In the genomic region with DNA sequence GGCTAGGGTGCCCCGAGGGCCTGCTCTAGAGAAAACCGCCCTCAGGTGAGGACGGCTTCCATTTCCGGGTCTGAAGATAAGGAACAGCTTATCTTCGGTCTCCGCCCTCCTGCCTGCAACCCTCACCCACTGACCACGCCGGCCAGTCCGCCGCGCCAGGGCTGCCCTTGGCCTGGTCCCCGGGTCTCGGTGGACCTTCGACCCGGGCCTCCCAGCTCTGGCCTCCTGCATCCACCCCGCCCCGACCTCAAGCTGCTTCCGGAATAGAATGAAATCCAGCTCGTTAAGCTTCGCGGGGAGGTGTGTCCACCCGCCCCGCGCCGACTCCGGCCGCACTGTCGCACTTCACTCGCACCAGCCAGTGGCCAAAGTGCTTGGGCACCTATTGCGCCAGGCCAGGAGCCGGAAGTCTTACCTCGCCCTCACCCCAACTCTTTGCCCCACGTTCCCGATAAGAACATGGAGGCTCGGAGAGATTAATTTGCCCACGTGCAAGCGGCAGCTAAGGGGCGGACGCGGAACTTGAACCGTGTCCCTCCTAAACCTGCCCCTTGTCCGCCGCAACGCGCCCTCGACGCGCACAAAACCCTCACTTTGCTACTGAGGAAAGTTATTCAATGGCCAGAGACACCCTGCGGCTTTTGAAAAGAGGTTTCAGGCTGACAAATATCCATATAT, we compare ENCODE assay signal across 8 cellular contexts. TPM values are rescaled to one million over a fixed set of nuclear protein-coding genes. Genes with fewer than 3 reads are reported as not detected.
DNase-seq lines count a peak whose midpoint lies in the region; ATAC-seq and TF ChIP-seq lines count a peak whose summit lies in the region.

No MANE protein-coding gene starts in this region.

- no peak for TF ChIP-seq CTCF in epithelial cell of proximal tubule (conservative IDR thresholded peaks at IDR 0.05; ENCODE audit: low read depth, low read length)

- H3K4me3 Mint-ChIP-seq in T-helper 17 cell, result peak overlapping the region; percentile 89
- H3K4me3 Mint-ChIP-seq in natural killer cell treated with Interleukin-12 subunit alpha and Interleukin-12 subunit beta and Interleukin-15 and Interleukin-18, amount 100 ng/mL, for 72 hours, result peak overlapping the region; percentile 82

- peak overlapping the region; percentile 43 for H3K27ac Mint-ChIP-seq in T-helper 17 cell
- H3K27ac Mint-ChIP-seq in natural killer cell treated with Interleukin-12 subunit alpha and Interleukin-12 subunit beta and Interleukin-15 and Interleukin-18, amount 100 ng/mL, for 72 hours, result peak overlapping the region in 1 of 2 donors; percentile 62

- no peaks in the 10 kb centered on the region for H3K9me3 ChIP-seq in T-helper 17 cell (ENCODE audit: control insufficient read depth, low read length, poor library complexity, severe bottlenecking)

- peak overlapping the region; percentile 90 for H3K4me3 ChIP-seq in epithelial cell of proximal tubule (ENCODE audit: low read depth, low read length)

- no peaks in the 10 kb centered on the region for H3K9me3 Mint-ChIP-seq in natural killer cell treated with Interleukin-12 subunit alpha and Interleukin-12 subunit beta and Interleukin-15 and Interleukin-18, amount 100 ng/mL, for 72 hours

- H3K27me3 Mint-ChIP-seq in T-helper 17 cell, result no peaks in the 10 kb centered on the region
- peaks cover 0 to 8% of the 10 kb centered on the region in 2 donors for H3K27me3 Mint-ChIP-seq in natural killer cell treated with Interleukin-12 subunit alpha and Interleukin-12 subunit beta and Interleukin-15 and Interleukin-18, amount 100 ng/mL, for 72 hours

- DNase-seq in DMS 273 (lab: John Stamatoyannopoulos, UW; ENCODE audit: unreplicated experiment) (peak; percentile 35), DMS 273 treated with DMSO at 0.1 percent for 48 hours (lab: John Stamatoyannopoulos, UW) (no peak), T-helper 17 cell (no peak), epithelial cell of proximal tubule (ENCODE audit: low read depth) (no peak), NCI-H128 (lab: John Stamatoyannopoulos, UW; ENCODE audit: unreplicated experiment) (no peak), T1000 (lab: John Stamatoyannopoulos, UW) (no peak)
- DNase-seq in natural killer cell treated with Interleukin-12 subunit alpha and Interleukin-12 subunit beta and Interleukin-15 and Interleukin-18, amount 100 ng/mL, for 72 hours (ENCODE audit: low spot score), result no peak

- H3K36me3 Mint-ChIP-seq in T-helper 17 cell (ENCODE audit: low read depth), result peaks cover 2% of the 10 kb centered on the region
- no peaks in the 10 kb centered on the region for H3K36me3 Mint-ChIP-seq in natural killer cell treated with Interleukin-12 subunit alpha and Interleukin-12 subunit beta and Interleukin-15 and Interleukin-18, amount 100 ng/mL, for 72 hours

- H3K4me1 Mint-ChIP-seq in T-helper 17 cell, result peaks cover 18% of the 10 kb centered on the region
- peaks cover 9 to 19% of the 10 kb centered on the region in 2 donors for H3K4me1 Mint-ChIP-seq in natural killer cell treated with Interleukin-12 subunit alpha and Interleukin-12 subunit beta and Interleukin-15 and Interleukin-18, amount 100 ng/mL, for 72 hours (ENCODE audit: low read depth in 2 of 2)

- ATAC-seq in T-helper 17 cell, result peak; percentile 33
- ATAC-seq in natural killer cell treated with Interleukin-12 subunit alpha and Interleukin-12 subunit beta and Interleukin-15 and Interleukin-18, amount 100 ng/mL, for 72 hours, result peak; percentile 34 to 66
- ATAC-seq in HG03571 (IDR thresholded peaks at IDR 0.05; ENCODE audit: unreplicated experiment), result no peak

RNA-seq across cellular contexts. Expression of a gene that starts 0.7 kb away (rescaled TPM):
- total RNA-seq in T-helper 17 cell (1 to 10 TPM in 1 of 2 donors, under 1 TPM in 1; 0.40 to 1.5 TPM), epithelial cell of proximal tubule (24.7 and 36.0 TPM in 2 replicates)
- under 1 TPM in 1 of 2 donors, not detected in 1; 0.31 TPM for total RNA-seq in natural killer cell treated with Interleukin-12 subunit alpha and Interleukin-12 subunit beta and Interleukin-15 and Interleukin-18, amount 100 ng/mL, for 72 hours

RNA-seq across cellular contexts. Expression of a gene that starts 23.6 kb away (rescaled TPM):
- total RNA-seq in T-helper 17 cell (10 to 100 TPM; 34.1 to 35.7 TPM), epithelial cell of proximal tubule (25.4 and 31.2 TPM in 2 replicates)
- total RNA-seq in natural killer cell treated with Interleukin-12 subunit alpha and Interleukin-12 subunit beta and Interleukin-15 and Interleukin-18, amount 100 ng/mL, for 72 hours, result 100 to 1,000 TPM in 1 of 2 donors, 10 to 100 TPM in 1; 74.3 to 124 TPM

RNA-seq across cellular contexts. Expression of a gene that starts 24.3 kb away (rescaled TPM):
- total RNA-seq in T-helper 17 cell (10 to 100 TPM; 11.8 to 12.5 TPM), epithelial cell of proximal tubule (3.0 and 9.1 TPM in 2 replicates)
- 10 to 100 TPM in 1 of 2 donors, 1 to 10 TPM in 1; 9.6 to 10.7 TPM for total RNA-seq in natural killer cell treated with Interleukin-12 subunit alpha and Interleukin-12 subunit beta and Interleukin-15 and Interleukin-18, amount 100 ng/mL, for 72 hours

RNA-seq across cellular contexts. Expression of a gene that starts 53.9 kb away (rescaled TPM):
- total RNA-seq in T-helper 17 cell, result not detected
- total RNA-seq in epithelial cell of proximal tubule, result under 0.01 and 1.4 TPM in 2 replicates
- total RNA-seq in natural killer cell treated with Interleukin-12 subunit alpha and Interleukin-12 subunit beta and Interleukin-15 and Interleukin-18, amount 100 ng/mL, for 72 hours, result not detected

Comparison
In these comparisons a context has a peak if more than half of its experiments do, and no peak if none do; other contexts are left out.
1. RNA of a gene that starts 0.7 kb away (total RNA-seq): 24.7 to 36.0 TPM in epithelial cell of proximal tubule; 0.40 to 1.5 TPM in T-helper 17 cell and 0.31 TPM in natural killer cell treated with Interleukin-12 subunit alpha and Interleukin-12 subunit beta and Interleukin-15 and Interleukin-18, amount 100 ng/mL, for 72 hours; every median in the first group is over 10 times any median in the second.